1 cellular context compared by ENCODE assay signal in the genomic region with DNA sequence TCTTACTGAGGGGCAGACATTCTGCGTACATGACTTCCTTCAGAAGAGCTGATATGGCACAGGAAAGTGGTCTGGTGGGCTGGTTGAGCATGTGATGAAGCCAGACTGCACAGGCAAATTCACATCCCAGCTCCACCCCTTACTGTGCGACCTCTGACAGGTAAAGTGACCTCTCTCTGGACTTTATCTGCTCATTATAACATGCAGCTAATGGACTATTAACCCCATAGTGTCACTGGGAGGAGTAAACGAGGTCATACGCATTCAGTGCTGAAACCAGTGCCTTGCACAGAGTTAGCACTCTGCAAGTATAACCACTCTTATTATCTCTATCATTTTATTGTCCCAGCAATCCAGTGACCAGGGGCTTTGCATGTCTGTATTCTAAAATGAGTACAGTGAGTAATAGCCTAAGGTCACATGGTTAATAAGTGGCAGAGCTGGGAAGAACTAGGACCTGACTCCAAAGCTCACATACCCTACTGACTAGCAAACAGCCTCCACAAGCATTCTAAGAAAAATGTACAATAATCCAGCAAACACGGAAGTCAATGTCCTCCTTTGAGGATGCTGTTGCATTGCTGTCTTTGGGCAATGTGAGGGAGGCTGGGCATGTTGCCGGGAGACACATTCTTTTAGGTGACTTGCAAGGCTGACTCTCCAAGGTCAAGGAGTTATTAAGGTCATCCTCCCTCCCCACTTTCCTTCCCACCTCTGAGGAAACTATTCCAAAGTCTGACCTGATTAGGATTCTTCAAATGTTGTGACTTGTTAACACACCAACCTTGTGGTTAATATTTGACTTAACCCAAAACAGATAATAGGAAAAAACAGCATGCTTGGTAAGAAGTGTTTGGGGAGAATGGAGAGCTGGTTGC.
TF ChIP-seq lines count a peak whose summit lies in the region.

No MANE protein-coding gene starts in this region.

TF ChIP-seq in HepG2, 621 proteins besides CTCF, POLR2A, EP300 and RAD21 (continued from another document and continues in another):
- peak; percentile 21 for TF ChIP-seq TBL1XR1 (IDR thresholded peaks at IDR 0.05; ENCODE audit: borderline replicate concordance, low read length, partially characterized antibody)
- TF ChIP-seq, protein P1, sequence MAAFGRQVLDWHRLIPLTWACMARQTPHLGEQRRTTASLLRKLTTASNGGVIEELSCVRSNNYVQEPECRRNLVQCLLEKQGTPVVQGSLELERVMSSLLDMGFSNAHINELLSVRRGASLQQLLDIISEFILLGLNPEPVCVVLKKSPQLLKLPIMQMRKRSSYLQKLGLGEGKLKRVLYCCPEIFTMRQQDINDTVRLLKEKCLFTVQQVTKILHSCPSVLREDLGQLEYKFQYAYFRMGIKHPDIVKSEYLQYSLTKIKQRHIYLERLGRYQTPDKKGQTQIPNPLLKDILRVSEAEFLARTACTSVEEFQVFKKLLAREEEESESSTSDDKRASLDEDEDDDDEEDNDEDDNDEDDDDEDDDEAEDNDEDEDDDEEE (CRISPR knock-in tag; IDR thresholded peaks at IDR 0.05), result no peak
- no peak for TF ChIP-seq NPAS2 (CRISPR knock-in tag; IDR thresholded peaks at IDR 0.05; ENCODE audit: borderline replicate concordance)
- no peak for TF ChIP-seq KLF6 (CRISPR knock-in tag; IDR thresholded peaks at IDR 0.05)
- no peak for TF ChIP-seq KLF16 (CRISPR knock-in tag; IDR thresholded peaks at IDR 0.05)
- TF ChIP-seq ZNF343 (CRISPR knock-in tag; IDR thresholded peaks at IDR 0.05), result no peak
- peak; percentile 66 for TF ChIP-seq GATAD2A (CRISPR knock-in tag; IDR thresholded peaks at IDR 0.05)
- TF ChIP-seq PAF1 (CRISPR knock-in tag; IDR thresholded peaks at IDR 0.05), result no peak
- peak; percentile 59; the same call in 1 of the 2 replicates for TF ChIP-seq TBX2 (CRISPR knock-in tag; IDR thresholded peaks at IDR 0.05; ENCODE audit: borderline replicate concordance)
- TF ChIP-seq ZNF430 (CRISPR knock-in tag; IDR thresholded peaks at IDR 0.05), result peak; percentile 70; the same call in 1 of the 2 replicates
- no peak for TF ChIP-seq NR3C1 (CRISPR knock-in tag; IDR thresholded peaks at IDR 0.05)
- TF ChIP-seq CCDC6 (CRISPR knock-in tag; IDR thresholded peaks at IDR 0.05), result no peak
- no peak for TF ChIP-seq ZNF253 (CRISPR knock-in tag; IDR thresholded peaks at IDR 0.05; ENCODE audit: borderline replicate concordance)
- no peak for TF ChIP-seq SP5 (CRISPR knock-in tag; IDR thresholded peaks at IDR 0.05; ENCODE audit: borderline replicate concordance, low read depth)
- TF ChIP-seq ATF4 (CRISPR knock-in tag; IDR thresholded peaks at IDR 0.05), result peak in 1 of 2 experiments; percentile 10; a peak in 1 of 4 replicates
- TF ChIP-seq ZNF564 (CRISPR knock-in tag; IDR thresholded peaks at IDR 0.05), result peak; percentile 60; the same call in 1 of the 2 replicates
- TF ChIP-seq ZNF614 (CRISPR knock-in tag; IDR thresholded peaks at IDR 0.05; ENCODE audit: borderline replicate concordance), result peak; percentile 31; the same call in 1 of the 2 replicates
- TF ChIP-seq CREM (IDR thresholded peaks at IDR 0.05), result peak; percentile 60
- TF ChIP-seq CREM (CRISPR knock-in tag; IDR thresholded peaks at IDR 0.05), result no peak
- no peak for TF ChIP-seq HNRNPLL (IDR thresholded peaks at IDR 0.05; ENCODE audit: low read depth, low read length, poor library complexity, severe bottlenecking)
- peak; percentile 16 for TF ChIP-seq SOX5 (CRISPR knock-in tag; IDR thresholded peaks at IDR 0.05; ENCODE audit: borderline replicate concordance)
- TF ChIP-seq, protein P2, sequence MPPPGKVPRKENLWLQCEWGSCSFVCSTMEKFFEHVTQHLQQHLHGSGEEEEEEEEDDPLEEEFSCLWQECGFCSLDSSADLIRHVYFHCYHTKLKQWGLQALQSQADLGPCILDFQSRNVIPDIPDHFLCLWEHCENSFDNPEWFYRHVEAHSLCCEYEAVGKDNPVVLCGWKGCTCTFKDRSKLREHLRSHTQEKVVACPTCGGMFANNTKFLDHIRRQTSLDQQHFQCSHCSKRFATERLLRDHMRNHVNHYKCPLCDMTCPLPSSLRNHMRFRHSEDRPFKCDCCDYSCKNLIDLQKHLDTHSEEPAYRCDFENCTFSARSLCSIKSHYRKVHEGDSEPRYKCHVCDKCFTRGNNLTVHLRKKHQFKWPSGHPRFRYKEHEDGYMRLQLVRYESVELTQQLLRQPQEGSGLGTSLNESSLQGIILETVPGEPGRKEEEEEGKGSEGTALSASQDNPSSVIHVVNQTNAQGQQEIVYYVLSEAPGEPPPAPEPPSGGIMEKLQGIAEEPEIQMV (CRISPR knock-in tag; IDR thresholded peaks at IDR 0.05; ENCODE audit: low read depth), result no peak
- no peak for TF ChIP-seq SNRNP70 (IDR thresholded peaks at IDR 0.05; ENCODE audit: low read depth, low read length)
- TF ChIP-seq RFX1 (IDR thresholded peaks at IDR 0.05), result no peak
- no peak for TF ChIP-seq HIVEP1 (CRISPR knock-in tag; IDR thresholded peaks at IDR 0.05)
- no peak for TF ChIP-seq ZNF850 (CRISPR knock-in tag; conservative IDR thresholded peaks at IDR 0.05)
- TF ChIP-seq TGIF2 (CRISPR knock-in tag; IDR thresholded peaks at IDR 0.05), result no peak
- no peak; a peak in 1 of 4 replicates for TF ChIP-seq NR2F1 (CRISPR knock-in tag; IDR thresholded peaks at IDR 0.05)
- TF ChIP-seq ETV5 (CRISPR knock-in tag; IDR thresholded peaks at IDR 0.05; ENCODE audit: borderline replicate concordance), result peak; percentile 33; the same call in 1 of the 2 replicates
- TF ChIP-seq FOXA3 (CRISPR knock-in tag; IDR thresholded peaks at IDR 0.05), result peak; percentile 30
- no peak for TF ChIP-seq ZFP1 (CRISPR knock-in tag; IDR thresholded peaks at IDR 0.05)
- TF ChIP-seq MIXL1 (CRISPR knock-in tag; IDR thresholded peaks at IDR 0.05), result peak; percentile 49
- TF ChIP-seq NFATC3 (CRISPR knock-in tag; IDR thresholded peaks at IDR 0.05), result no peak
- no peak for TF ChIP-seq SNAPC5 (CRISPR knock-in tag; IDR thresholded peaks at IDR 0.05; ENCODE audit: borderline replicate concordance)
- TF ChIP-seq ZNF75D (CRISPR knock-in tag; IDR thresholded peaks at IDR 0.05; ENCODE audit: borderline replicate concordance), result no peak
- TF ChIP-seq POLR2AphosphoS2 (IDR thresholded peaks at IDR 0.05; ENCODE audit: low read depth, low read length), result no peak
- TF ChIP-seq ZMYM3 (CRISPR knock-in tag; IDR thresholded peaks at IDR 0.05), result no peak; the same call in 1 of the 2 replicates
- TF ChIP-seq DMAP1 (CRISPR knock-in tag; IDR thresholded peaks at IDR 0.05), result peak; percentile 50; the same call in 1 of the 2 replicates
- TF ChIP-seq KLF13 (CRISPR knock-in tag; IDR thresholded peaks at IDR 0.05), result no peak
- no peak for TF ChIP-seq ARNT (IDR thresholded peaks at IDR 0.05)
- TF ChIP-seq ZGPAT (CRISPR knock-in tag; IDR thresholded peaks at IDR 0.05), result peak; percentile 42
- no peak for TF ChIP-seq ZKSCAN5 (CRISPR knock-in tag; IDR thresholded peaks at IDR 0.05)
- TF ChIP-seq ZNF761 (CRISPR knock-in tag; conservative IDR thresholded peaks at IDR 0.05), result 0 out of 2 replicates have a peak, but pooled peaks have one; percentile 40
- TF ChIP-seq, protein P3, sequence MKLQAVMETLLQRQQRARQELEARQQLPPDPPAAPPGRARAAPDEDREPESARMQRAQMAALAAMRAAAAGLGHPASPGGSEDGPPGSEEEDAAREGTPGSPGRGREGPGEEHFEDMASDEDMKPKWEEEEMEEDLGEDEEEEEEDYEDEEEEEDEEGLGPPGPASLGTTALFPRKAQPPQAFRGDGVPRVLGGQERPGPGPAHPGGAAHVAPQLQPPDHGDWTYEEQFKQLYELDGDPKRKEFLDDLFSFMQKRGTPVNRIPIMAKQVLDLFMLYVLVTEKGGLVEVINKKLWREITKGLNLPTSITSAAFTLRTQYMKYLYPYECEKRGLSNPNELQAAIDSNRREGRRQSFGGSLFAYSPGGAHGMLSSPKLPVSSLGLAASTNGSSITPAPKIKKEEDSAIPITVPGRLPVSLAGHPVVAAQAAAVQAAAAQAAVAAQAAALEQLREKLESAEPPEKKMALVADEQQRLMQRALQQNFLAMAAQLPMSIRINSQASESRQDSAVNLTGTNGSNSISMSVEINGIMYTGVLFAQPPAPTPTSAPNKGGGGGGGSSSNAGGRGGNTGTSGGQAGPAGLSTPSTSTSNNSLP (IDR thresholded peaks at IDR 0.05; ENCODE audit: low read depth, low read length), result peak; percentile 69
- TF ChIP-seq, protein P4, sequence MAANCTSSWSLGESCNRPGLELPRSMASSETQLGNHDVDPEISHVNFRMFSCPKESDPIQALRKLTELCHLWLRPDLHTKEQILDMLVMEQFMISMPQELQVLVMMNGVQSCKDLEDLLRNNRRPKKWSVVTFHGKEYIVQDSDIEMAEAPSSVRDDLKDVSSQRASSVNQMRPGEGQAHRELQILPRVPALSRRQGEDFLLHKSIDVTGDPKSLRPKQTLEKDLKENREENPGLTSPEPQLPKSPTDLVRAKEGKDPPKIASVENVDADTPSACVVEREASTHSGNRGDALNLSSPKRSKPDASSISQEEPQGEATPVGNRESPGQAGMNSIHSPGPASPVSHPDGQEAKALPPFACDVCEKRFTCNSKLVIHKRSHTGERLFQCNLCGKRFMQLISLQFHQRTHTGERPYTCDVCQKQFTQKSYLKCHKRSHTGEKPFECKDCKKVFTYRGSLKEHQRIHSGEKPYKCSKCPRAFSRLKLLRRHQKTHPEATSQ (CRISPR knock-in tag; IDR thresholded peaks at IDR 0.05; ENCODE audit: borderline replicate concordance), result no peak
- TF ChIP-seq SAP130 (CRISPR knock-in tag; IDR thresholded peaks at IDR 0.05; ENCODE audit: low read depth), result peak; percentile 68
- TF ChIP-seq HNF1B (CRISPR knock-in tag; IDR thresholded peaks at IDR 0.05), result peak; percentile 93
- no peak; the same call in 1 of the 2 replicates for TF ChIP-seq CEBPG (CRISPR knock-in tag; IDR thresholded peaks at IDR 0.05)
- TF ChIP-seq ZSCAN29 (CRISPR knock-in tag; conservative IDR thresholded peaks at IDR 0.05), result peak; percentile 49; the same call in 1 of the 2 replicates
- TF ChIP-seq, protein P5, sequence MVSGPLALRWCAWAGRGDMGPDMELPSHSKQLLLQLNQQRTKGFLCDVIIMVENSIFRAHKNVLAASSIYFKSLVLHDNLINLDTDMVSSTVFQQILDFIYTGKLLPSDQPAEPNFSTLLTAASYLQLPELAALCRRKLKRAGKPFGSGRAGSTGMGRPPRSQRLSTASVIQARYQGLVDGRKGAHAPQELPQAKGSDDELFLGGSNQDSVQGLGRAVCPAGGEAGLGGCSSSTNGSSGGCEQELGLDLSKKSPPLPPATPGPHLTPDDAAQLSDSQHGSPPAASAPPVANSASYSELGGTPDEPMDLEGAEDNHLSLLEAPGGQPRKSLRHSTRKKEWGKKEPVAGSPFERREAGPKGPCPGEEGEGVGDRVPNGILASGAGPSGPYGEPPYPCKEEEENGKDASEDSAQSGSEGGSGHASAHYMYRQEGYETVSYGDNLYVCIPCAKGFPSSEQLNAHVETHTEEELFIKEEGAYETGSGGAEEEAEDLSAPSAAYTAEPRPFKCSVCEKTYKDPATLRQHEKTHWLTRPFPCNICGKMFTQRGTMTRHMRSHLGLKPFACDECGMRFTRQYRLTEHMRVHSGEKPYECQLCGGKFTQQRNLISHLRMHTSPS (CRISPR knock-in tag; IDR thresholded peaks at IDR 0.05; ENCODE audit: low read depth), result peak; percentile 31; the same call in 1 of the 2 replicates
- TF ChIP-seq CBX5 (CRISPR knock-in tag; IDR thresholded peaks at IDR 0.05; ENCODE audit: borderline replicate concordance), result 0 out of 2 replicates have a peak, but pooled peaks have one; percentile 3
- no peak for TF ChIP-seq ZNF451 (CRISPR knock-in tag; IDR thresholded peaks at IDR 0.05)
- no peak for TF ChIP-seq AHR (CRISPR knock-in tag; IDR thresholded peaks at IDR 0.05)
